11 cellular contexts compared by ENCODE assay signal in genomic region chr14:68549057-68549421, GRCh38.
DNase-seq lines count a peak whose midpoint lies in the region; ATAC-seq, FAIRE-seq and TF ChIP-seq lines count a peak whose summit lies in the region.
"Had no signal": no experiment of that assay in that cellular context is flagged by ENCODE, and none has a peak within 500 bp of the region (broad histone marks: within the 10 kb centered on the region; RNA-seq: fewer than 3 reads in every experiment).

No MANE protein-coding gene starts in this region.

- DNase-seq in HCT116 (ENCODE audit: low read depth, low spot score): peak; percentile 74
- peak in 3 of 4 experiments; percentile 11 to 50 (median 23) for DNase-seq in K562 (ENCODE audit: extremely low read depth in 1 of 4, low spot score in 3 of 4)
- DNase-seq in keratinocyte (ENCODE audit: low read depth, low spot score): peak; percentile 93
- no peak for DNase-seq in suprapubic skin (ENCODE audit: low spot score in 2 of 2)
- DNase-seq in hippocampal formation (lab: John Stamatoyannopoulos, UW): no peak
- DNase-seq in NCI-H2081 (lab: John Stamatoyannopoulos, UW): no peak
- no peak for DNase-seq in RPMI8226
- DNase-seq: activated naive CD8-positive, alpha-beta T cell treated with anti-CD3 and anti-CD28 coated beads, Interleukin-2, amount 10 ng/mL, durations not matched to agents 7 days and 5 days; NCI-H1048 had no signal

- 0% methylated on average over 1 of the region's 1 CpG for WGBS in K562 (ENCODE audit: insufficient coverage, low coverage, missing lambda C conversion rate)
- WGBS in suprapubic skin: 17% methylated on average over 1 of the region's 1 CpG

- peak; percentile 49 for ATAC-seq in HCT116
- peak; percentile 32; the same call in 1 of the 3 replicates for ATAC-seq in K562
- ATAC-seq in HG02970 (IDR thresholded peaks at IDR 0.05; ENCODE audit: low FRiP score, unreplicated experiment): no peak

- FAIRE-seq in K562 (lab: Jason Lieb, UNC) (peak; percentile 70), keratinocyte (lab: Jason Lieb, UNC) (peak; percentile 53)
- FAIRE-seq: TTC549 had no signal

- H3K9me1 ChIP-seq in K562 (ENCODE audit: control insufficient read depth, insufficient read depth, low read length) (no peaks in the 10 kb centered on the region), keratinocyte (ENCODE audit: control insufficient read depth, extremely low read depth, insufficient read depth, low read length) (no peaks in the 10 kb centered on the region)

- BruUV-seq in HCT116 (replicated peaks; lab: Mats Ljungman, UMichigan): no TSS peak
- BruUV-seq in K562 (replicated peaks; lab: Mats Ljungman, UMichigan): no TSS peak

- H3K4me1 ChIP-seq in HCT116 (ENCODE audit: control insufficient read depth in 1 of 2, insufficient read depth in 2 of 2, low read length in 2 of 2): peaks cover 72 to 93% of the 10 kb centered on the region in 2 experiments
- H3K4me1 ChIP-seq in K562 (replicated peaks in 1 of 2; ENCODE audit: control insufficient read depth in 2 of 2, insufficient read depth in 2 of 2, low read length in 2 of 2): peaks cover 0 to 2% of the 10 kb centered on the region in 2 experiments; a peak in 3 of 5 replicates
- peaks cover 92% of the 10 kb centered on the region for H3K4me1 ChIP-seq in keratinocyte (ENCODE audit: control insufficient read depth, extremely low read depth, insufficient read depth, low read length)
- peaks cover 98% of the 10 kb centered on the region for H3K4me1 ChIP-seq in suprapubic skin

- H3K27me3 ChIP-seq in HCT116 (ENCODE audit: insufficient read depth, low read length) (no peaks in the 10 kb centered on the region), K562 (ENCODE audit: control insufficient read depth in 2 of 2, insufficient read depth in 2 of 2, low read length in 2 of 2) (peaks cover 0 to 5% of the 10 kb centered on the region in 2 experiments; a peak in 2 of 5 replicates), keratinocyte (ENCODE audit: control insufficient read depth, extremely low read depth, insufficient read depth, low read length) (no peaks in the 10 kb centered on the region), suprapubic skin (no peaks in the 10 kb centered on the region)

- H4K20me1 ChIP-seq in HCT116 (ENCODE audit: insufficient read depth) (no peaks in the 10 kb centered on the region), K562 (replicated peaks; ENCODE audit: control insufficient read depth, insufficient read depth, low read length) (peaks cover 3% of the 10 kb centered on the region; the same call in 1 of the 2 replicates), keratinocyte (ENCODE audit: control insufficient read depth, extremely low read depth, insufficient read depth, low read length) (no peaks in the 10 kb centered on the region)

- H3K79me2 ChIP-seq in HCT116 (ENCODE audit: insufficient read depth, low read length): no peaks in the 10 kb centered on the region
- H3K79me2 ChIP-seq in K562 (ENCODE audit: control insufficient read depth, insufficient read depth, low read length): no peaks in the 10 kb centered on the region
- H3K79me2 ChIP-seq in keratinocyte (ENCODE audit: control insufficient read depth, insufficient read depth, low read length): no peaks in the 10 kb centered on the region

- no peaks in the 10 kb centered on the region for H3K9me2 ChIP-seq in HCT116 (ENCODE audit: insufficient read depth)

- H3K9me3 ChIP-seq in HCT116 (ENCODE audit: control insufficient read depth in 1 of 2, insufficient read depth in 1 of 2, low read depth in 1 of 2, low read length in 2 of 2): no peaks in the 10 kb centered on the region
- 0 out of 2 replicates have a peak, but pooled peaks cover 2% of the 10 kb centered on the region for H3K9me3 ChIP-seq in K562 (replicated peaks; ENCODE audit: control insufficient read depth, insufficient read depth, low read depth, low read length)
- no peaks in the 10 kb centered on the region for H3K9me3 ChIP-seq in keratinocyte (ENCODE audit: control insufficient read depth, low read depth, low read length)
- H3K9me3 ChIP-seq in suprapubic skin: no peaks in the 10 kb centered on the region

- TF ChIP-seq EP300 in K562 (IDR thresholded peaks at IDR 0.05; ENCODE audit: low read length) (no peak), suprapubic skin (IDR thresholded peaks at IDR 0.05) (no peak)

- H3K9ac ChIP-seq in HCT116 (ENCODE audit: low read length) (peak overlapping the region; percentile 73), K562 (ENCODE audit: insufficient read depth in 1 of 2, low read depth in 2 of 2, low read length in 2 of 2) (no peak overlapping the region), keratinocyte (ENCODE audit: control insufficient read depth, extremely low read depth, insufficient read depth, low read length) (peak overlapping the region; percentile 97)

- RAD21 ChIA-PET in HCT116 (lab: Charles Lee; ENCODE audit: low non-redundant PET in 1 of 2, low total read pairs in 2 of 2, uncharacterized antibody in 2 of 2, unreplicated experiment in 2 of 2): interaction anchor here (0.6 to 1.2 kb wide), 2 partner anchors 27 to 149 kb away, joined by 8 to 12 read pairs; no protein-coding TSS in a partner anchor

- H3K36me3 ChIP-seq in HCT116 (ENCODE audit: control insufficient read depth in 1 of 2, insufficient read depth in 2 of 2, low read length in 2 of 2) (no peaks in the 10 kb centered on the region), K562 (ENCODE audit: control insufficient read depth, insufficient read depth, low read length) (no peaks in the 10 kb centered on the region), keratinocyte (ENCODE audit: control insufficient read depth in 2 of 2, extremely low read depth in 1 of 2, insufficient read depth in 2 of 2, low read length in 2 of 2) (no peaks in the 10 kb centered on the region), suprapubic skin (no peaks in the 10 kb centered on the region)

- intact Hi-C loops in HCT116 (cut with micrococcal nuclease) (loop anchor here (1.0 to 5.0 kb wide), 5 partner anchors 50 to 299 kb away; partner anchors contain the start of gene ZFP36L1), K562 (cut with micrococcal nuclease) (no loop called here)

- H3K27ac ChIP-seq in HCT116 (ENCODE audit: low read depth, low read length) (peak overlapping the region; percentile 98), K562 (ENCODE audit: extremely low read depth, low read depth, low read length) (no peak overlapping the region), keratinocyte (ENCODE audit: control insufficient read depth, insufficient read depth, low read length) (peak overlapping the region; percentile 100), suprapubic skin (peak overlapping the region; percentile 98)

- in situ Hi-C loops in K562 (cut with MboI): no loop called here

- no peak for TF ChIP-seq POLR2A in HCT116 (IDR thresholded peaks at IDR 0.05; ENCODE audit: borderline replicate concordance, extremely low read depth, insufficient read depth, insufficient read length)
- TF ChIP-seq POLR2A in K562 (conservative IDR thresholded peaks at IDR 0.05): no peak
- no peak for TF ChIP-seq POLR2A in suprapubic skin (IDR thresholded peaks at IDR 0.05)

- POLR2A ChIA-PET in HCT116 (lab: Charles Lee): interaction anchor here (1.1 to 3.3 kb wide), 4 partner anchors 10 to 236 kb away, joined by 3 to 21 read pairs (median 6); no protein-coding TSS in a partner anchor
- POLR2A ChIA-PET in K562 (lab: Yijun Ruan, JAX): interaction anchor here (0.5 to 1.1 kb wide), 2 partner anchors 14 to 1514 kb away, joined by 3 to 4 read pairs; no protein-coding TSS in a partner anchor

- CTCF ChIA-PET in HCT116 (lab: Charles Lee) (interaction anchor here (1.3 kb wide), 1 partner anchor 14 kb away, joined by 3 read pairs; no protein-coding TSS in a partner anchor), K562 (lab: Yijun Ruan, JAX; ENCODE audit: low intra/inter-chr PET ratio) (no interaction called here)

- no peak overlapping the region for H2AFZ ChIP-seq in HCT116 (ENCODE audit: low read depth, low read length, poor library complexity, severe bottlenecking)
- H2AFZ ChIP-seq in K562 (ENCODE audit: low read depth, low read length): no peak overlapping the region
- no peak overlapping the region for H2AFZ ChIP-seq in keratinocyte (ENCODE audit: control insufficient read depth, low read length)

- H3K4me3 ChIP-seq in HCT116 (replicated peaks in 1 of 2; ENCODE audit: low read depth in 1 of 2, low read length in 2 of 2) (peak overlapping the region in 1 of 2 experiments; percentile 38; a peak in 1 of 4 replicates), K562 (no peak overlapping the region), keratinocyte (ENCODE audit: control insufficient read depth in 2 of 3, extremely low read depth in 1 of 3, insufficient read depth in 2 of 3, low read depth in 1 of 3, low read length in 3 of 3) (no peak overlapping the region), suprapubic skin (no peak overlapping the region)

- dilution Hi-C loops in keratinocyte (cut with MboI; ENCODE audit: extremely low pct_ligation_motif_present, low sequenced_read_pairs): no loop called here

- no peak for TF ChIP-seq CTCF in HCT116 (IDR thresholded peaks at IDR 0.05 in 2 of 3, conservative IDR thresholded peaks at IDR 0.05 in 1 of 3; ENCODE audit: borderline replicate concordance in 1 of 3, insufficient read depth in 1 of 3, low read depth in 2 of 3, low read length in 2 of 3)
- TF ChIP-seq CTCF in K562 (IDR thresholded peaks at IDR 0.05 in 2 of 3, conservative IDR thresholded peaks at IDR 0.05 in 1 of 3; ENCODE audit: insufficient read depth in 2 of 3, low read depth in 1 of 3, low read length in 3 of 3): no peak
- TF ChIP-seq CTCF in keratinocyte (optimal IDR thresholded peaks at IDR 0.05 in 1 of 3, IDR thresholded peaks at IDR 0.05 in 1 of 3, conservative IDR thresholded peaks at IDR 0.05 in 1 of 3; ENCODE audit: extremely low read depth in 1 of 3, insufficient read depth in 2 of 3, low read length in 3 of 3): no peak
- TF ChIP-seq CTCF in suprapubic skin (IDR thresholded peaks at IDR 0.05): no peak

- TF ChIP-seq RAD21 in HCT116 (IDR thresholded peaks at IDR 0.05; ENCODE audit: low read depth): no peak
- no peak for TF ChIP-seq RAD21 in K562 (CRISPR knock-in tag; conservative IDR thresholded peaks at IDR 0.05 in 1 of 2, IDR thresholded peaks at IDR 0.05 in 1 of 2)

- H3K4me2 ChIP-seq in HCT116 (ENCODE audit: low read length): peak overlapping the region; percentile 76
- H3K4me2 ChIP-seq in K562 (ENCODE audit: insufficient read depth, low read length): no peak overlapping the region
- peak overlapping the region; percentile 70 for H3K4me2 ChIP-seq in keratinocyte (ENCODE audit: control insufficient read depth, extremely low read depth, insufficient read depth, low read depth, low read length)

TF ChIP-seq in HCT116, 20 proteins besides CTCF, POLR2A, EP300 and RAD21 (continues in another document):
- TF ChIP-seq EZH2 (IDR thresholded peaks at IDR 0.05): no peak
- no peak for TF ChIP-seq TCF7L2 (IDR thresholded peaks at IDR 0.05; ENCODE audit: borderline replicate concordance, extremely low read depth, insufficient read depth, insufficient read length)
- no peak for TF ChIP-seq EGR1 (IDR thresholded peaks at IDR 0.05; ENCODE audit: low read depth)
- TF ChIP-seq FOSL1 (IDR thresholded peaks at IDR 0.05; ENCODE audit: low read depth): no peak

TF ChIP-seq in K562, 482 proteins besides CTCF, POLR2A, EP300 and RAD21 (continues in another document):
- no peak for TF ChIP-seq RBM14 (IDR thresholded peaks at IDR 0.05; ENCODE audit: borderline replicate concordance, insufficient read depth, low read depth, low read length)
- no peak for TF ChIP-seq PCBP1 (IDR thresholded peaks at IDR 0.05; ENCODE audit: low read depth, low read length, poor library complexity, severe bottlenecking)

Comparison
In these comparisons a context has a peak if more than half of its experiments do, and no peak if none do; other contexts are left out.
1. DNase-seq: peak in HCT116 (single experiment), K562 (3 of 4) and keratinocyte (single experiment); none in suprapubic skin (0 of 2), hippocampal formation (0 of 2), NCI-H2081 (0 of 2) and RPMI8226 (single experiment).
2. H3K9ac ChIP-seq: peak in HCT116 (single experiment) and keratinocyte (single experiment); none in K562 (0 of 2).
3. Of the 22 proteins assayed by ChIP-seq in both K562 and HCT116: peak only in K562: FOSL1; only in HCT116: none; in both: none; in neither: 21.